11 cellular contexts compared by ENCODE assay signal in the genomic region with DNA sequence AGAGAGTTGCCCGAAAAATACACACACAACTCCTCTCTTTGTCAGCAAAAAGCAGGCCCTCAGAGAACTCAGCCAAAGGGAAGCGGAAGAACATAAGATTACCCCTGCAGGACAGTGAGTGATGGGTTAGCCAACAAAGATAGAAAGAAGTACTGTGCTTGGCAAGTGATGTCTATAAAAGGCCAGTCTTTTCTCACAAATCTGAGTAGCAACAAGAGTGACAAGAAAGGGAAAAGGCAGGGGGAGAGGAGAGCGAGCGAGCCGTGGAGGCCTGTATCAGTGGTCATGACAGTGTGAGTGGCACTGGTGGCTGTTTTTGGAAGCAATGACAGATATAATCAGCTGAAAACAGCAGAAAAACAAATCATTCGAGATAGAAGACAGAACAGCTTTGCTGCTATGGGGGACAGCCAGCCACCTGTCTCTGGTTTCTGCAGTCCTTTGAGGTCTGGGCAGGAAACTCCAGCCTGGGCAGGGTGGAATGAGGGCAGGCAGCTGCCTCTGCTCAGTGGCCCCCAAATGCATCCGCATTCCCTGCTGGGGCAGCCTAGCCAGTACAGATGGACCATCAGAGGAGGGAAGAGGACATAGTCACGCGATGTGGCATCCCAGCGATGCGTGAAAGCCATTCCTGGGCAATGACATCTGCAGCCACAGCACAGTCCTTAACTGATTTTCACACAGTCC.
A peak's percentile ranks its signal among the peaks of the same experiment; 100 is the strongest.
DNase-seq lines count a peak whose midpoint lies in the region; ATAC-seq and TF ChIP-seq lines count a peak whose summit lies in the region.
"Had no signal": no experiment of that assay in that cellular context is flagged by ENCODE, and none has a peak within 500 bp of the region (broad histone marks: within the 10 kb centered on the region; RNA-seq: fewer than 3 reads in every experiment).

No MANE protein-coding gene starts in this region.

- H3K4ac ChIP-seq in neuronal stem cell (ENCODE audit: low read length) = no peak overlapping the region

- H3K4me3 ChIP-seq in BLaER1 treated with 17β-estradiol and CSF1 and Interleukin-3, amounts not matched to agents 10 nM and 100 nM = no peak overlapping the region; a peak in 1 of 20 replicates
- H3K4me3 ChIP-seq in dorsolateral prefrontal cortex (peak overlapping the region in 4 of 59 donors; percentile 3 to 10 (median 4)), neuronal stem cell (ENCODE audit: low read length in 2 of 2) (no peak overlapping the region)

- 0 out of 22 replicates have a peak overlapping the region, but pooled peaks of 3 of the 11 experiments have one; percentile 6 to 17 (median 17) for H3K27ac ChIP-seq in BLaER1 treated with 17β-estradiol and CSF1 and Interleukin-3, amounts not matched to agents 10 nM and 100 nM
- H3K27ac ChIP-seq in dorsolateral prefrontal cortex (peak overlapping the region; percentile 35 to 94 (median 89)), neuronal stem cell (replicated peaks; ENCODE audit: low read length) (no peak overlapping the region)
- H3K27ac ChIP-seq: HL-60 had no signal

- H4K20me1 ChIP-seq in BLaER1 treated with 17β-estradiol and CSF1 and Interleukin-3, amounts not matched to agents 10 nM and 100 nM = no peaks in the 10 kb centered on the region

- peak overlapping the region; percentile 25 to 81 (median 68) for H3K4me2 ChIP-seq in BLaER1 treated with 17β-estradiol and CSF1 and Interleukin-3, amounts not matched to agents 10 nM and 100 nM
- no peak overlapping the region for H3K4me2 ChIP-seq in neuronal stem cell (ENCODE audit: insufficient read depth, low read length, poor library complexity, severe bottlenecking)

- WGBS in neuronal stem cell (ENCODE audit: extremely low coverage in 2 of 2, insufficient read length in 2 of 2, insufficient replicate concordance in 1 of 2), 2 donors = no CpG with 5 or more reads among the region's 11 CpGs

- H3K9me3 ChIP-seq in BLaER1 treated with 17β-estradiol and CSF1 and Interleukin-3, amounts not matched to agents 10 nM and 100 nM (replicated peaks in 1 of 11) = peaks cover 0 to 11% (median 6%) of the 10 kb centered on the region in 11 experiments; a peak in 8 of 22 replicates
- H3K9me3 ChIP-seq in neuronal stem cell (replicated peaks in 1 of 2; ENCODE audit: control insufficient read depth in 2 of 2, insufficient read depth in 1 of 2, low read depth in 1 of 2, low read length in 2 of 2) = peaks cover 4 to 5% of the 10 kb centered on the region in 2 donors

- no peak overlapping the region for H3K23ac ChIP-seq in neuronal stem cell (ENCODE audit: low read depth, low read length, poor library complexity)

- H4K91ac ChIP-seq in neuronal stem cell (ENCODE audit: low read depth, low read length, poor library complexity) = no peak overlapping the region

- H2BK120ac ChIP-seq in neuronal stem cell (ENCODE audit: low read depth, low read length) = no peak overlapping the region

- no peak overlapping the region for H2AK5ac ChIP-seq in neuronal stem cell (ENCODE audit: low read depth, low read length)

- H4K8ac ChIP-seq in neuronal stem cell (ENCODE audit: low read depth, low read length) = no peak overlapping the region

- H2BK5ac ChIP-seq in neuronal stem cell (ENCODE audit: low read length) = no peak overlapping the region

- peak in 1 of 56 donors; percentile 13 for TF ChIP-seq CTCF in dorsolateral prefrontal cortex (IDR thresholded peaks at IDR 0.05 in 54 of 56, conservative IDR thresholded peaks at IDR 0.05 in 2 of 56; ENCODE audit: low read depth in 1 of 56, partially characterized antibody in 56 of 56)
- no peak for TF ChIP-seq CTCF in GM20000 (IDR thresholded peaks at IDR 0.05; ENCODE audit: extremely low read depth, missing control alignments)

- no peaks in the 10 kb centered on the region for H3K27me3 ChIP-seq in BLaER1 treated with 17β-estradiol and CSF1 and Interleukin-3, amounts not matched to agents 10 nM and 100 nM
- no peaks in the 10 kb centered on the region for H3K27me3 ChIP-seq in dorsolateral prefrontal cortex
- H3K27me3 ChIP-seq in neuronal stem cell (ENCODE audit: control insufficient read depth in 3 of 3, insufficient read depth in 3 of 3, low read depth in 1 of 3, low read length in 3 of 3) = no peaks in the 10 kb centered on the region

- H3K14ac ChIP-seq in neuronal stem cell (ENCODE audit: low read length) = no peak overlapping the region

- DNase-seq in LHCN-M2 (ENCODE audit: low read depth) (peak; percentile 98), dorsolateral prefrontal cortex (peak in 3 of 10 donors; percentile 45 to 94 (median 60)), neuronal stem cell (ENCODE audit: low spot score) (no peak), putamen (ENCODE audit: low spot score) (no peak), NCI-H146 (lab: John Stamatoyannopoulos, UW) (no peak), GM20000 (ENCODE audit: low spot score) (no peak)
- DNase-seq: stimulated activated CD4-positive, alpha-beta T cell treated with anti-CD3 and anti-CD28 coated beads, Interleukin-2, amount 100 ng/mL, for 48 hours had no signal

- H3K36me3 ChIP-seq in BLaER1 treated with 17β-estradiol and CSF1 and Interleukin-3, amounts not matched to agents 10 nM and 100 nM = no peaks in the 10 kb centered on the region; a peak in 1 of 22 replicates
- peaks cover 2 to 4% of the 10 kb centered on the region in 2 donors for H3K36me3 ChIP-seq in neuronal stem cell (replicated peaks in 1 of 2; ENCODE audit: control insufficient read depth in 2 of 2, insufficient read depth in 2 of 2, low read length in 2 of 2)

- peak overlapping the region in 1 of 11 experiments; percentile 39; a peak in 1 of 22 replicates for H3K9ac ChIP-seq in BLaER1 treated with 17β-estradiol and CSF1 and Interleukin-3, amounts not matched to agents 10 nM and 100 nM
- H3K9ac ChIP-seq in neuronal stem cell (ENCODE audit: low read depth, low read length, poor library complexity) = peak overlapping the region; percentile 71

- peak overlapping the region; percentile 29 for H3K18ac ChIP-seq in neuronal stem cell (ENCODE audit: low read length)

- H2BK12ac ChIP-seq in neuronal stem cell (ENCODE audit: low read length) = no peak overlapping the region

- no peak overlapping the region for H2AFZ ChIP-seq in neuronal stem cell (ENCODE audit: low read length)

- intact Hi-C loops in dorsolateral prefrontal cortex (cut with DNase I) = loop anchor here (5.0 kb wide), 1 partner anchor 72 kb away; no protein-coding TSS in a partner anchor

- no peaks in the 10 kb centered on the region for H3K79me1 ChIP-seq in neuronal stem cell (ENCODE audit: low read depth, low read length)

- H3K4me1 ChIP-seq in BLaER1 treated with 17β-estradiol and CSF1 and Interleukin-3, amounts not matched to agents 10 nM and 100 nM = peaks cover 17 to 43% (median 30%) of the 10 kb centered on the region in 10 experiments
- H3K4me1 ChIP-seq in neuronal stem cell (ENCODE audit: control insufficient read depth in 2 of 2, insufficient read depth in 1 of 2, low read depth in 1 of 2, low read length in 2 of 2) = peaks cover 3 to 5% of the 10 kb centered on the region in 2 donors

- no peak for ATAC-seq in HG02981 (IDR thresholded peaks at IDR 0.05; ENCODE audit: unreplicated experiment)
- ATAC-seq: activated naive CD4-positive, alpha-beta T cell treated with anti-CD3 and anti-CD28 coated beads, Interleukin-2, amount 50 U/mL, for 72 hours had no signal

- no peak overlapping the region for H2BK15ac ChIP-seq in neuronal stem cell (ENCODE audit: low read length)
